Comparison of ENCODE assay signal across 22 cellular contexts in genomic region chr12:104622942-104623341, GRCh38.
DNase-seq lines count a peak whose midpoint lies in the region; ATAC-seq and TF ChIP-seq lines count a peak whose summit lies in the region.
"Had no signal": no experiment of that assay in that cellular context is flagged by ENCODE, and none has a peak within 500 bp of the region (broad histone marks: within the 10 kb centered on the region; RNA-seq: fewer than 3 reads in every experiment).

No MANE protein-coding gene starts in this region.

- no peak overlapping the region for H3K4me3 Mint-ChIP-seq in GM23338
- H3K4me3 Mint-ChIP-seq in endodermal cell = no peak overlapping the region
- H3K4me3 Mint-ChIP-seq: CD4-positive, alpha-beta T cell had no signal

- no peaks in the 10 kb centered on the region for H3K9me2 ChIP-seq in GM23338 (ENCODE audit: insufficient read depth)

- 0 out of 2 replicates have a peak, but pooled peaks cover 3% of the 10 kb centered on the region for H4K20me1 ChIP-seq in GM23338 (replicated peaks; ENCODE audit: insufficient read depth)

- H3K79me2 ChIP-seq in GM23338 (replicated peaks; ENCODE audit: insufficient read depth) = no peaks in the 10 kb centered on the region; the same call in 1 of the 2 replicates

- no peak overlapping the region for H3K27ac Mint-ChIP-seq in GM23338
- H3K27ac Mint-ChIP-seq in endodermal cell = peak overlapping the region; percentile 37
- H3K27ac Mint-ChIP-seq: CD4-positive, alpha-beta T cell had no signal

- H3K27me3 Mint-ChIP-seq in GM23338 (ENCODE audit: insufficient read depth, low read depth, poor library complexity) = peaks cover 3% of the 10 kb centered on the region
- no peaks in the 10 kb centered on the region for H3K27me3 Mint-ChIP-seq in endodermal cell (ENCODE audit: insufficient read depth)
- H3K27me3 Mint-ChIP-seq: CD4-positive, alpha-beta T cell had no signal

- peaks cover 22% of the 10 kb centered on the region for H3K4me1 ChIP-seq in GM23338 (ENCODE audit: insufficient read depth)
- H3K4me1 ChIP-seq in NT2/D1 (ENCODE audit: insufficient read depth, insufficient read length) = peaks cover 5% of the 10 kb centered on the region
- H3K4me1 ChIP-seq in endodermal cell (ENCODE audit: control insufficient read depth, insufficient read depth, low read length) = peaks cover 3% of the 10 kb centered on the region
- peaks cover 14 to 17% of the 10 kb centered on the region in 2 experiments for H3K4me1 ChIP-seq in neutrophil (ENCODE audit: control insufficient read depth in 1 of 2, insufficient read depth in 1 of 2, low read depth in 1 of 2, low read length in 1 of 2)

- H3K36me3 Mint-ChIP-seq in GM23338 (ENCODE audit: low read depth) (no peaks in the 10 kb centered on the region), endodermal cell (ENCODE audit: low read depth) (peaks cover 12% of the 10 kb centered on the region)

- no peak overlapping the region for H2AFZ ChIP-seq in GM23338
- H2AFZ ChIP-seq: GM23248 had no signal

- TF ChIP-seq CTCF in GM23338 (conservative IDR thresholded peaks at IDR 0.05; ENCODE audit: low read depth in 2 of 2) (no peak), endodermal cell (conservative IDR thresholded peaks at IDR 0.05) (no peak), neutrophil (IDR thresholded peaks at IDR 0.05) (no peak)

- WGBS in endodermal cell (ENCODE audit: insufficient coverage in 1 of 2, insufficient read length in 1 of 2), 2 experiments = 57 to 59% methylated on average over 3 of the region's 3 CpGs

- DNase-seq in GM23338 (ENCODE audit: low spot score) (peak; percentile 76), NT2/D1 (ENCODE audit: low read depth, low spot score) (peak; percentile 9), endodermal cell (peak; percentile 61), foreskin melanocyte (no peak), NK-92 (lab: John Stamatoyannopoulos, UW; ENCODE audit: unreplicated experiment) (no peak), midbrain (lab: John Stamatoyannopoulos, UW) (no peak), T-helper 1 cell (no peak)
- DNase-seq: CD4-positive, alpha-beta T cell; DMS153; GM23248; KBM-7; NCI-H1417; NCI-H187; NCI-H2171 treated with DMSO at 0.1 percent for 48 hours; NCI-H446; NCI-H526 treated with DMSO at 0.1 percent for 48 hours; NK-92 treated with Interleukin-12 subunit alpha and Interleukin-12 subunit beta, amount 100 ng/mL, for 24 hours; OCI-M1; Right ventricle myocardium superior had no signal

- peak; percentile 80 for ATAC-seq in GM23338
- ATAC-seq: A549, GM12878 had no signal

- H3K9me3 ChIP-seq in NT2/D1 (ENCODE audit: insufficient read depth, low read length) (no peaks in the 10 kb centered on the region), endodermal cell (ENCODE audit: control insufficient read depth, low read length) (peaks cover 19% of the 10 kb centered on the region), neutrophil (no peaks in the 10 kb centered on the region)
- H3K9me3 ChIP-seq: A549 had no signal

- H3K4me2 ChIP-seq in GM23338 = 0 out of 2 replicates have a peak overlapping the region, but pooled peaks have one; percentile 23
- H3K4me2 ChIP-seq: A549 had no signal

- H3K27ac ChIP-seq in GM23338 (ENCODE audit: low read depth) (no peak overlapping the region), endodermal cell (ENCODE audit: low read depth, low read length) (no peak overlapping the region), neutrophil (peak overlapping the region; percentile 36)
- H3K27ac ChIP-seq: A549, GM23248 had no signal

- H3K9me3 Mint-ChIP-seq in GM23338 (no peaks in the 10 kb centered on the region), endodermal cell (peaks cover 11% of the 10 kb centered on the region)
- H3K9me3 Mint-ChIP-seq: CD4-positive, alpha-beta T cell had no signal

- H3K4me3 ChIP-seq in GM23338 = no peak overlapping the region
- no peak overlapping the region for H3K4me3 ChIP-seq in NT2/D1 (ENCODE audit: insufficient read length, low read depth)
- H3K4me3 ChIP-seq in endodermal cell (ENCODE audit: low read length) = no peak overlapping the region
- no peak overlapping the region for H3K4me3 ChIP-seq in neutrophil (ENCODE audit: low read depth in 1 of 2, low read length in 1 of 2)
- H3K4me3 ChIP-seq: A549, GM12878, GM23248 had no signal

- H3K27me3 ChIP-seq in GM23338 (ENCODE audit: insufficient read depth) = no peaks in the 10 kb centered on the region
- H3K27me3 ChIP-seq in NT2/D1 (ENCODE audit: insufficient read depth, insufficient read length) = no peaks in the 10 kb centered on the region
- H3K27me3 ChIP-seq in endodermal cell (ENCODE audit: control insufficient read depth, insufficient read depth, low read length, poor library complexity, severe bottlenecking) = no peaks in the 10 kb centered on the region
- no peaks in the 10 kb centered on the region for H3K27me3 ChIP-seq in neutrophil

- H3K36me3 ChIP-seq in GM23338 (ENCODE audit: insufficient read depth) (no peaks in the 10 kb centered on the region), NT2/D1 (ENCODE audit: insufficient read depth, insufficient read length, low read length) (no peaks in the 10 kb centered on the region), endodermal cell (ENCODE audit: control insufficient read depth, insufficient read depth, low read length) (no peaks in the 10 kb centered on the region), neutrophil (no peaks in the 10 kb centered on the region)

- H3K9ac ChIP-seq in NT2/D1 (ENCODE audit: insufficient read length, low read depth) = no peak overlapping the region
- no peak overlapping the region for H3K9ac ChIP-seq in endodermal cell (ENCODE audit: extremely low read depth, low read length, poor library complexity, severe bottlenecking)
- H3K9ac ChIP-seq: GM23248 had no signal

- peaks cover 44% of the 10 kb centered on the region for H3K4me1 Mint-ChIP-seq in GM23338
- peaks cover 28% of the 10 kb centered on the region for H3K4me1 Mint-ChIP-seq in endodermal cell

- H3F3A ChIP-seq in GM23338 (replicated peaks; ENCODE audit: low read depth) = no peaks in the 10 kb centered on the region

TF ChIP-seq in GM23338, 12 proteins besides CTCF, POLR2A, EP300 and RAD21 (continues in another document):
- TF ChIP-seq ZNF462 (CRISPR knock-in tag; IDR thresholded peaks at IDR 0.05) = no peak

Comparison
In these comparisons a context has a peak if more than half of its experiments do, and no peak if none do; other contexts are left out.
1. DNase-seq: peak in GM23338 (single experiment), NT2/D1 (single experiment) and endodermal cell (single experiment); none in foreskin melanocyte (single experiment), NK-92 (single experiment), midbrain (single experiment) and T-helper 1 cell (0 of 5).